ENCODE assay signal across 13 cellular contexts in genomic region chr10:75012471-75012870, GRCh38.
DNase-seq lines count a peak whose midpoint lies in the region; ATAC-seq and TF ChIP-seq lines count a peak whose summit lies in the region.
"Had no signal": no experiment of that assay in that cellular context is flagged by ENCODE, and none has a peak within 500 bp of the region (broad histone marks: within the 10 kb centered on the region; RNA-seq: fewer than 3 reads in every experiment).

No MANE protein-coding gene starts in this region.

- no peak overlapping the region for H3K9ac ChIP-seq in OCI-LY3 (ENCODE audit: low read length)

- H3K4me3 ChIP-seq in OCI-LY3 (ENCODE audit: low read length) (peak overlapping the region; percentile 31; the same call in 1 of the 2 replicates), MG63 (no peak overlapping the region)
- H3K4me3 ChIP-seq: adrenal gland had no signal

- TF ChIP-seq CTCF in OCI-LY3 (IDR thresholded peaks at IDR 0.05; ENCODE audit: low read depth, low read length), result no peak

- no peak overlapping the region for H2AFZ ChIP-seq in OCI-LY3 (ENCODE audit: low read depth, low read length)

- H3K79me2 ChIP-seq in OCI-LY3 (ENCODE audit: low read length), result no peaks in the 10 kb centered on the region

- H3K4me2 ChIP-seq in OCI-LY3 (ENCODE audit: low read length), result peak overlapping the region; percentile 80

- H3K36me3 ChIP-seq in OCI-LY3 (replicated peaks; ENCODE audit: low read depth, low read length), result no peaks in the 10 kb centered on the region
- H3K36me3 ChIP-seq in MG63, result no peaks in the 10 kb centered on the region
- H3K36me3 ChIP-seq: adrenal gland had no signal

- POLR2A ChIA-PET in naive thymus-derived CD8-positive, alpha-beta T cell (lab: Charles Lee), result no interaction called here

- H3K9me3 Mint-ChIP-seq in naive thymus-derived CD8-positive, alpha-beta T cell, result no peaks in the 10 kb centered on the region
- no peaks in the 10 kb centered on the region for H3K9me3 Mint-ChIP-seq in activated CD8-positive, alpha-beta memory T cell treated with anti-CD3 and anti-CD28 coated beads, Interleukin-2, amount 10 ng/mL, durations not matched to agents 7 days and 5 days (ENCODE audit: low read depth)

- H3K9me3 ChIP-seq in OCI-LY3 (ENCODE audit: insufficient read depth, low read length) (no peaks in the 10 kb centered on the region), MG63 (no peaks in the 10 kb centered on the region)
- H3K9me3 ChIP-seq: adrenal gland had no signal

- no peaks in the 10 kb centered on the region for H3K27me3 Mint-ChIP-seq in naive thymus-derived CD8-positive, alpha-beta T cell
- no peaks in the 10 kb centered on the region for H3K27me3 Mint-ChIP-seq in activated CD8-positive, alpha-beta memory T cell treated with anti-CD3 and anti-CD28 coated beads, Interleukin-2, amount 10 ng/mL, durations not matched to agents 7 days and 5 days

- H3K4me3 Mint-ChIP-seq in naive thymus-derived CD8-positive, alpha-beta T cell, result peak overlapping the region in 3 of 10 donors; percentile 11 to 50 (median 24)
- no peak overlapping the region for H3K4me3 Mint-ChIP-seq in activated CD8-positive, alpha-beta memory T cell treated with anti-CD3 and anti-CD28 coated beads, Interleukin-2, amount 10 ng/mL, durations not matched to agents 7 days and 5 days

- peaks cover 22 to 69% (median 60%) of the 10 kb centered on the region in 4 donors for H3K4me1 Mint-ChIP-seq in naive thymus-derived CD8-positive, alpha-beta T cell
- peaks cover 48% of the 10 kb centered on the region for H3K4me1 Mint-ChIP-seq in activated CD8-positive, alpha-beta memory T cell treated with anti-CD3 and anti-CD28 coated beads, Interleukin-2, amount 10 ng/mL, durations not matched to agents 7 days and 5 days

- no peaks in the 10 kb centered on the region for H3K27me3 ChIP-seq in OCI-LY3 (ENCODE audit: low read depth, low read length)
- no peaks in the 10 kb centered on the region for H3K27me3 ChIP-seq in MG63
- H3K27me3 ChIP-seq: adrenal gland had no signal

- H4K20me1 ChIP-seq in OCI-LY3 (ENCODE audit: insufficient read depth, low read length), result no peaks in the 10 kb centered on the region

- ATAC-seq in activated CD4-positive, CD25-positive, alpha-beta regulatory T cell treated with anti-CD3 and anti-CD28 coated beads, Interleukin-2, amount 50 U/mL, for 24 hours, result peak; percentile 10 to 24
- peak; percentile 37 for ATAC-seq in GM21619 (IDR thresholded peaks at IDR 0.05; ENCODE audit: unreplicated experiment)
- ATAC-seq in naive thymus-derived CD8-positive, alpha-beta T cell, result no peak
- ATAC-seq in activated CD8-positive, alpha-beta memory T cell treated with anti-CD3 and anti-CD28 coated beads, Interleukin-2, amount 10 ng/mL, durations not matched to agents 7 days and 5 days, result no peak

- DNase-seq in activated CD4-positive, CD25-positive, alpha-beta regulatory T cell (lab: John Stamatoyannopoulos, UW), result no peak
- no peak for DNase-seq in naive thymus-derived CD8-positive, alpha-beta T cell
- no peak for DNase-seq in NCI-H2081 (lab: John Stamatoyannopoulos, UW)
- DNase-seq in activated CD8-positive, alpha-beta memory T cell treated with anti-CD3 and anti-CD28 coated beads, Interleukin-2, amount 10 ng/mL, durations not matched to agents 7 days and 5 days, result no peak
- no peak for DNase-seq in MG63
- DNase-seq: activated CD8-positive, alpha-beta memory T cell treated with anti-CD3 and anti-CD28 coated beads, Interleukin-2, amount 50 U/mL, for 48 hours; adrenal gland; occipital lobe; stimulated activated CD4-positive, alpha-beta T cell treated with anti-CD3 and anti-CD28 coated beads, Interleukin-4, amount 100 ng/mL, for 4 hours had no signal

- peaks cover 48% of the 10 kb centered on the region for H3K4me1 ChIP-seq in OCI-LY3 (ENCODE audit: low read length)

- peaks cover 0 to 36% (median 9%) of the 10 kb centered on the region in 3 donors for H3K36me3 Mint-ChIP-seq in naive thymus-derived CD8-positive, alpha-beta T cell
- H3K36me3 Mint-ChIP-seq in activated CD8-positive, alpha-beta memory T cell treated with anti-CD3 and anti-CD28 coated beads, Interleukin-2, amount 10 ng/mL, durations not matched to agents 7 days and 5 days, result peaks cover 26% of the 10 kb centered on the region

- peak overlapping the region; percentile 75 to 96 (median 94) for H3K27ac Mint-ChIP-seq in naive thymus-derived CD8-positive, alpha-beta T cell
- no peak overlapping the region for H3K27ac Mint-ChIP-seq in activated CD8-positive, alpha-beta memory T cell treated with anti-CD3 and anti-CD28 coated beads, Interleukin-2, amount 10 ng/mL, durations not matched to agents 7 days and 5 days

- peak overlapping the region; percentile 41; the same call in 1 of the 2 replicates for H3K27ac ChIP-seq in OCI-LY3 (ENCODE audit: low read length)
- H3K27ac ChIP-seq: 22Rv1, adrenal gland had no signal

- CTCF ChIA-PET in activated CD8-positive, alpha-beta memory T cell treated with anti-CD3 and anti-CD28 coated beads, Interleukin-2, amount 10 ng/mL, durations not matched to agents 7 days and 5 days (lab: Charles Lee), result no interaction called here

Comparison
In these comparisons a context has a peak if more than half of its experiments do, and no peak if none do; other contexts are left out.
1. ATAC-seq: peak in activated CD4-positive, CD25-positive, alpha-beta regulatory T cell treated with anti-CD3 and anti-CD28 coated beads, Interleukin-2, amount 50 U/mL, for 24 hours (2 of 2) and GM21619 (single experiment); none in naive thymus-derived CD8-positive, alpha-beta T cell (0 of 2) and activated CD8-positive, alpha-beta memory T cell treated with anti-CD3 and anti-CD28 coated beads, Interleukin-2, amount 10 ng/mL, durations not matched to agents 7 days and 5 days (single experiment).